18 cellular contexts compared by ENCODE assay signal in the genomic region with DNA sequence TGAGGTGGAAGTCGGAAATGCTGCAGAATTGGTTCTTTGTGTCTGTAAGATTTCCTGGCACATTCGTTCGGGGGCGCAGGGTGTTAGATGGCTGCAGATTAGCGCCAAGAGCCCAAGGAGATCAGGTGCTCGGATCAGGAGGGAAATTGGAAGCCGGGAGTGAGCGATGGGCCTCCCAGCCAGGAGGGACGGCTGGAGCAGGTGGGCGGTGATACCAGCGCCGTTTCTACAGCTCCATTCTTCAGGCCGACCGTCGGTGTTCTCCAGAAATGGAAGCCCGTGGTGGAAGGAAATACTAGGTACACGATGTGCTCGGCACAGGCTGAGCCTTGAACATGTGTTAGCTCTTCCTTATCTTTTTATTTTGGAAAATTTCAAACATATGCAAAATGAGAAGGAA. TPM values are rescaled to one million over a fixed set of nuclear protein-coding genes. Genes with fewer than 3 reads are reported as not detected.
DNase-seq lines count a peak whose midpoint lies in the region; ATAC-seq, FAIRE-seq and TF ChIP-seq lines count a peak whose summit lies in the region.
"Had no signal": no experiment of that assay in that cellular context is flagged by ENCODE, and none has a peak within 500 bp of the region (broad histone marks: within the 10 kb centered on the region; RNA-seq: fewer than 3 reads in every experiment).

No MANE protein-coding gene starts in this region.

- H3K27me3 Mint-ChIP-seq in endothelial cell (ENCODE audit: unreplicated experiment), result peaks cover 7% of the 10 kb centered on the region
- H3K27me3 Mint-ChIP-seq in stimulated activated memory B cell treated with anti-CD40 and anti-IgM and Interleukin-4, amounts not matched to agents 10 μg/mL and 1 μg/mL and 100 μg/mL, for 72 hours, result no peaks in the 10 kb centered on the region
- peaks cover 31% of the 10 kb centered on the region for H3K27me3 Mint-ChIP-seq in activated CD4-positive, alpha-beta memory T cell treated with anti-CD3 and anti-CD28 coated beads for 36 hours

- H3K4me3 ChIP-seq in HepG2 (replicated peaks in 1 of 3; ENCODE audit: insufficient read depth in 1 of 3, low read depth in 2 of 3, low read length in 3 of 3), result no peak overlapping the region

- in situ Hi-C loops in G401 (cut with HindIII; ENCODE audit: low sequenced_read_pairs) (no loop called here), HepG2 (cut with HindIII; ENCODE audit: extremely low pct_ligation_motif_present, low pct_unique_long_range_greater_than_20kb) (no loop called here)

- H3K4me1 Mint-ChIP-seq in endothelial cell (ENCODE audit: unreplicated experiment), result peaks cover 72% of the 10 kb centered on the region
- peaks cover 83% of the 10 kb centered on the region for H3K4me1 Mint-ChIP-seq in stimulated activated memory B cell treated with anti-CD40 and anti-IgM and Interleukin-4, amounts not matched to agents 10 μg/mL and 1 μg/mL and 100 μg/mL, for 72 hours
- H3K4me1 Mint-ChIP-seq in activated CD4-positive, alpha-beta memory T cell treated with anti-CD3 and anti-CD28 coated beads for 36 hours (ENCODE audit: low read depth), result no peaks in the 10 kb centered on the region

- H4K20me1 ChIP-seq in HepG2 (ENCODE audit: insufficient read depth, low read length), result peaks cover 2% of the 10 kb centered on the region; the same call in 1 of the 2 replicates

- peaks cover 3% of the 10 kb centered on the region for H3K79me2 ChIP-seq in HepG2 (ENCODE audit: insufficient read depth, low read length)

- H2AFZ ChIP-seq in HepG2 (ENCODE audit: low read length), result no peak overlapping the region

- no peak for TF ChIP-seq RAD21 in HepG2 (CRISPR knock-in tag; IDR thresholded peaks at IDR 0.05)

- ATAC-seq in stimulated activated memory B cell treated with anti-CD40 and anti-IgM and Interleukin-4, amounts not matched to agents 10 μg/mL and 1 μg/mL and 100 μg/mL, for 72 hours, result no peak
- ATAC-seq in HepG2, result no peak
- ATAC-seq: CD8-positive, alpha-beta T cell; Panc1; SK-N-SH treated with all-trans-retinoic acid at 6 μM for 48 hours had no signal

- H3K4me2 ChIP-seq in HepG2 (ENCODE audit: low read depth, low read length), result no peak overlapping the region

- no peak for TF ChIP-seq CTCF in endothelial cell (IDR thresholded peaks at IDR 0.05; ENCODE audit: unreplicated experiment)
- TF ChIP-seq CTCF in HepG2 (CRISPR knock-in tag; IDR thresholded peaks at IDR 0.05), result no peak

- WGBS in HepG2 (ENCODE audit: low lambda C conversion rate), result 94% methylated on average over 18 of the region's 18 CpGs

- FAIRE-seq in HepG2 (lab: Jason Lieb, UNC), result no peak
- FAIRE-seq: G401.6, GM19239 had no signal

- H3K4me3 Mint-ChIP-seq in endothelial cell (ENCODE audit: unreplicated experiment), result peak overlapping the region; percentile 24
- H3K4me3 Mint-ChIP-seq in stimulated activated memory B cell treated with anti-CD40 and anti-IgM and Interleukin-4, amounts not matched to agents 10 μg/mL and 1 μg/mL and 100 μg/mL, for 72 hours, result no peak overlapping the region
- H3K4me3 Mint-ChIP-seq in activated CD4-positive, alpha-beta memory T cell treated with anti-CD3 and anti-CD28 coated beads for 36 hours, result no peak overlapping the region
- H3K4me3 Mint-ChIP-seq: CD8-positive, alpha-beta T cell had no signal

- H3K9ac ChIP-seq in HepG2 (ENCODE audit: insufficient read depth, low read depth, low read length), result no peak overlapping the region

- TF ChIP-seq EP300 in HepG2 (IDR thresholded peaks at IDR 0.05; ENCODE audit: low read depth in 2 of 2, low read length in 2 of 2) (no peak), HepG2 (CRISPR knock-in tag; IDR thresholded peaks at IDR 0.05; ENCODE audit: borderline replicate concordance) (no peak)

- H3K4me1 ChIP-seq in HepG2 (ENCODE audit: insufficient read depth, low read length), result peaks cover 33% of the 10 kb centered on the region

- CTCF ChIA-PET in activated CD4-positive, alpha-beta memory T cell treated with anti-CD3 and anti-CD28 coated beads for 36 hours (lab: Charles Lee), result no interaction called here
- CTCF ChIA-PET in HepG2 (lab: Yijun Ruan, JAX; ENCODE audit: low intra/inter-chr PET ratio, low total read pairs), result no interaction called here

- H3K27ac Mint-ChIP-seq in endothelial cell (ENCODE audit: unreplicated experiment), result peak overlapping the region; percentile 79
- peak overlapping the region; percentile 43 for H3K27ac Mint-ChIP-seq in stimulated activated memory B cell treated with anti-CD40 and anti-IgM and Interleukin-4, amounts not matched to agents 10 μg/mL and 1 μg/mL and 100 μg/mL, for 72 hours
- no peak overlapping the region for H3K27ac Mint-ChIP-seq in activated CD4-positive, alpha-beta memory T cell treated with anti-CD3 and anti-CD28 coated beads for 36 hours
- H3K27ac Mint-ChIP-seq: CD8-positive, alpha-beta T cell had no signal

- no peaks in the 10 kb centered on the region for H3K9me3 ChIP-seq in HepG2 (ENCODE audit: low read length)

- H3K36me3 Mint-ChIP-seq in endothelial cell (ENCODE audit: low read depth, unreplicated experiment), result peaks cover 44% of the 10 kb centered on the region
- H3K36me3 Mint-ChIP-seq in stimulated activated memory B cell treated with anti-CD40 and anti-IgM and Interleukin-4, amounts not matched to agents 10 μg/mL and 1 μg/mL and 100 μg/mL, for 72 hours, result peaks cover 65% of the 10 kb centered on the region
- no peaks in the 10 kb centered on the region for H3K36me3 Mint-ChIP-seq in activated CD4-positive, alpha-beta memory T cell treated with anti-CD3 and anti-CD28 coated beads for 36 hours
- H3K36me3 Mint-ChIP-seq: CD8-positive, alpha-beta T cell had no signal

- H3K9me3 Mint-ChIP-seq in endothelial cell (ENCODE audit: unreplicated experiment), result no peaks in the 10 kb centered on the region
- no peaks in the 10 kb centered on the region for H3K9me3 Mint-ChIP-seq in stimulated activated memory B cell treated with anti-CD40 and anti-IgM and Interleukin-4, amounts not matched to agents 10 μg/mL and 1 μg/mL and 100 μg/mL, for 72 hours
- H3K9me3 Mint-ChIP-seq in activated CD4-positive, alpha-beta memory T cell treated with anti-CD3 and anti-CD28 coated beads for 36 hours, result no peaks in the 10 kb centered on the region
- H3K9me3 Mint-ChIP-seq: CD8-positive, alpha-beta T cell had no signal

- no peaks in the 10 kb centered on the region for H3K36me3 ChIP-seq in HepG2 (replicated peaks in 1 of 2; ENCODE audit: control insufficient read depth in 1 of 2, insufficient read depth in 2 of 2, low read length in 2 of 2)

- H3K27ac ChIP-seq in angular gyrus (ENCODE audit: low read depth, low read length) (peak overlapping the region; percentile 90), HepG2 (ENCODE audit: extremely low read length, insufficient read depth, low read length) (no peak overlapping the region)

- intact Hi-C loops in activated CD4-positive, alpha-beta memory T cell treated with anti-CD3 and anti-CD28 coated beads for 36 hours (cut with micrococcal nuclease), result no loop called here
- intact Hi-C loops in HepG2 (cut with micrococcal nuclease; ENCODE audit: unreplicated experiment), result loop anchor here (5.0 kb wide), 1 partner anchor 46 kb away; no protein-coding TSS in a partner anchor

- DNase-seq in G401 (ENCODE audit: low spot score) (peak; percentile 56), endothelial cell (ENCODE audit: low spot score) (no peak), NCI-H1417 treated with DMSO at 0.1 percent for 48 hours (lab: John Stamatoyannopoulos, UW) (no peak), HepG2 (ENCODE audit: low spot score) (no peak)
- DNase-seq in activated CD4-positive, alpha-beta memory T cell treated with anti-CD3 and anti-CD28 coated beads for 36 hours, result no peak
- DNase-seq: AML-193; CD8-positive, alpha-beta T cell; DMS153; Kasumi-1; NCI-H1694 treated with DMSO at 0.1 percent for 48 hours; NCI-H446; NK-92 treated with Interleukin-12 subunit alpha and Interleukin-12 subunit beta, amount 100 ng/mL, for 24 hours had no signal

- no peaks in the 10 kb centered on the region for H3K27me3 ChIP-seq in HepG2 (ENCODE audit: control insufficient read depth in 1 of 2, insufficient read depth in 2 of 2, low read length in 2 of 2)

- no peak for TF ChIP-seq POLR2A in HepG2 (IDR thresholded peaks at IDR 0.05; ENCODE audit: insufficient read depth in 1 of 2, low read depth in 2 of 2, low read length in 2 of 2)

- BruUV-seq in HepG2 (replicated peaks; lab: Mats Ljungman, UMichigan), result no TSS peak

- POLR2A ChIA-PET in activated CD4-positive, alpha-beta memory T cell treated with anti-CD3 and anti-CD28 coated beads for 36 hours (lab: Charles Lee), result no interaction called here
- POLR2A ChIA-PET in HepG2 (lab: Yijun Ruan, JAX), result no interaction called here

TF ChIP-seq in HepG2, 621 proteins besides CTCF, POLR2A, EP300 and RAD21 (continues in another document):
- TF ChIP-seq HOXA3 (CRISPR knock-in tag; IDR thresholded peaks at IDR 0.05) (no peak), ZNF781 (CRISPR knock-in tag; IDR thresholded peaks at IDR 0.05; ENCODE audit: borderline replicate concordance, not compliant biosample characterization) (no peak)

RNA-seq across cellular contexts. Expression of gene SIRPA, which starts 6.5 kb away (rescaled TPM):
- total RNA-seq in G401 (2014; rRNA removed; shearing (Covaris generic)), result 14.7 and 16.7 TPM in 2 replicates
- total RNA-seq in endothelial cell (ENCODE audit: unreplicated experiment), result 132 TPM
- total RNA-seq in activated CD4-positive, alpha-beta memory T cell treated with anti-CD3 and anti-CD28 coated beads for 36 hours, result not detected
- 13.1 and 17.6 TPM in 2 replicates for total RNA-seq in HepG2 (2016; rRNA removed; fragmentation: Illumina TruSeq; extraction: Trizol)
- 7.1 and 7.6 TPM in 2 replicates for total RNA-seq in HepG2 (2016; cell fraction: cytosol; rRNA removed; fragmentation: Illumina TruSeq; extraction: Trizol; ENCODE audit: low read depth)
- 12.0 and 17.3 TPM in 2 replicates for total RNA-seq in HepG2 (2016; cell fraction: insoluble cytoplasmic fraction; rRNA removed; fragmentation: Illumina TruSeq; extraction: Trizol)
- 23.3 and 25.2 TPM in 2 replicates for total RNA-seq in HepG2 (2016; cell fraction: membrane; rRNA removed; fragmentation: Illumina TruSeq; extraction: Trizol)
- 17.5 and 21.7 TPM in 2 replicates for total RNA-seq in HepG2 (2016; cell fraction: nucleus; rRNA removed; fragmentation: Illumina TruSeq; extraction: Trizol)
- 6.8 and 7.2 TPM in 2 replicates for polyA plus RNA-seq in HepG2 (2011; rRNA removed)
- 5.4 and 6.5 TPM in 2 replicates for polyA plus RNA-seq in HepG2 (2011; cell fraction: cytosol; rRNA removed)
- polyA plus RNA-seq in HepG2 (2011; cell fraction: nucleus; rRNA removed), result 9.1 and 9.3 TPM in 2 replicates
- 2.7 and 4.8 TPM in 2 replicates for polyA plus RNA-seq in HepG2 (2012)
- polyA plus RNA-seq in HepG2 (2016; cell fraction: cytosol; fragmentation: Illumina TruSeq; extraction: Trizol; ENCODE audit: low read depth), result 20.1 and 21.9 TPM in 2 replicates
- polyA plus RNA-seq in HepG2 (2016; cell fraction: insoluble cytoplasmic fraction; fragmentation: Illumina TruSeq; extraction: Trizol; ENCODE audit: low read depth), result 23.3 and 30.2 TPM in 2 replicates
- 44.9 and 45.6 TPM in 2 replicates for polyA plus RNA-seq in HepG2 (2016; cell fraction: membrane; fragmentation: Illumina TruSeq; extraction: Trizol; ENCODE audit: low read depth)
- 53.5 and 55.1 TPM in 2 replicates for polyA plus RNA-seq in HepG2 (2016; cell fraction: nucleus; fragmentation: Illumina TruSeq; extraction: Trizol; ENCODE audit: insufficient read depth, low read depth)
- polyA minus RNA-seq in HepG2 (2011; rRNA and poly(A)+ RNA removed; ENCODE audit: low replicate concordance), result 0.05 and 6.2 TPM in 2 replicates
- polyA minus RNA-seq in HepG2 (2011; cell fraction: cytosol; rRNA and poly(A)+ RNA removed), result 2.5 and 3.8 TPM in 2 replicates
- polyA minus RNA-seq in HepG2 (2011; cell fraction: nucleus; rRNA and poly(A)+ RNA removed), result 2.4 and 2.6 TPM in 2 replicates
- total RNA-seq: CD8-positive, alpha-beta T cell had no signal

Comparison
In these comparisons a context has a peak if more than half of its experiments do, and no peak if none do; other contexts are left out.
1. RNA of gene SIRPA, which starts 6.5 kb away (total RNA-seq): 132 TPM in endothelial cell (single experiment), 7.1 to 25.2 TPM in HepG2 and 14.7 to 16.7 TPM in G401; not detected in activated CD4-positive, alpha-beta memory T cell treated with anti-CD3 and anti-CD28 coated beads for 36 hours; every median in the first group is over 4 times any median in the second.